18 cellular contexts compared by ENCODE assay signal in genomic region chr4:137367608-137368007, GRCh38.
DNase-seq lines count a peak whose midpoint lies in the region; TF ChIP-seq lines count a peak whose summit lies in the region.
"Had no signal": no experiment of that assay in that cellular context is flagged by ENCODE, and none has a peak within 500 bp of the region (broad histone marks: within the 10 kb centered on the region; RNA-seq: fewer than 3 reads in every experiment).

No MANE protein-coding gene starts in this region.

- DNase-seq in AG20443 (ENCODE audit: low spot score) = peak; percentile 36
- peak; percentile 8 for DNase-seq in M059J (ENCODE audit: low read depth)
- DNase-seq in epithelial cell of esophagus (ENCODE audit: low read depth) = peak; percentile 88
- peak; percentile 91 for DNase-seq in iris pigment epithelial cell (ENCODE audit: low read depth)
- no peak for DNase-seq in NCI-H1417 treated with DMSO at 0.1 percent for 48 hours (lab: John Stamatoyannopoulos, UW)
- DNase-seq in SK-N-DZ (ENCODE audit: low spot score) = no peak
- no peak for DNase-seq in SKM-1 treated with dmso at 0.1 percent for 144 hours (lab: John Stamatoyannopoulos, UW; ENCODE audit: unreplicated experiment)
- no peak for DNase-seq in vagina (ENCODE audit: extremely low spot score in 2 of 2)
- DNase-seq: activated gamma-delta T cell treated with Interleukin-2 at 50 U/mL for 16 hours; AML-193; anterior cingulate cortex; COR-L47; KG1; NCI-H1105 treated with DMSO at 0.1 percent for 48 hours; NCI-H2171 treated with DMSO at 0.1 percent for 48 hours; NCI-H82; stimulated activated CD4-positive, alpha-beta T cell treated with anti-CD3 and anti-CD28 coated beads, Interleukin-4, amount 100 ng/mL, for 1 hour had no signal

- no peaks in the 10 kb centered on the region for H3K27me3 ChIP-seq in vagina

- H3K36me3 ChIP-seq in vagina = no peaks in the 10 kb centered on the region
- H3K36me3 ChIP-seq: HAP-1 had no signal

- no peak overlapping the region for H3K27ac ChIP-seq in vagina

- H3K4me3 ChIP-seq in epithelial cell of esophagus (ENCODE audit: low read length) = no peak overlapping the region
- H3K4me3 ChIP-seq in vagina = no peak overlapping the region
- H3K4me3 ChIP-seq: HAP-1 had no signal

- no peaks in the 10 kb centered on the region for H3K4me1 ChIP-seq in vagina

- H3K9me3 ChIP-seq in vagina = no peaks in the 10 kb centered on the region
- H3K9me3 ChIP-seq: HAP-1 had no signal

- TF ChIP-seq POLR2A in vagina (IDR thresholded peaks at IDR 0.05) = no peak

- intact Hi-C loops in vagina (cut with DNase I) = no loop called here

- TF ChIP-seq CTCF in epithelial cell of esophagus (IDR thresholded peaks at IDR 0.05; ENCODE audit: insufficient read depth, low read depth, low read length, missing control alignments) (no peak), vagina (IDR thresholded peaks at IDR 0.05) (no peak)

Comparison
In these comparisons a context has a peak if more than half of its experiments do, and no peak if none do; other contexts are left out.
1. DNase-seq: peak in AG20443 (single experiment), M059J (single experiment), epithelial cell of esophagus (single experiment) and iris pigment epithelial cell (single experiment); none in NCI-H1417 treated with DMSO at 0.1 percent for 48 hours (single experiment), SK-N-DZ (single experiment), SKM-1 treated with dmso at 0.1 percent for 144 hours (single experiment) and vagina (0 of 2).